ENCODE assay signal across 11 cellular contexts in the genomic region with DNA sequence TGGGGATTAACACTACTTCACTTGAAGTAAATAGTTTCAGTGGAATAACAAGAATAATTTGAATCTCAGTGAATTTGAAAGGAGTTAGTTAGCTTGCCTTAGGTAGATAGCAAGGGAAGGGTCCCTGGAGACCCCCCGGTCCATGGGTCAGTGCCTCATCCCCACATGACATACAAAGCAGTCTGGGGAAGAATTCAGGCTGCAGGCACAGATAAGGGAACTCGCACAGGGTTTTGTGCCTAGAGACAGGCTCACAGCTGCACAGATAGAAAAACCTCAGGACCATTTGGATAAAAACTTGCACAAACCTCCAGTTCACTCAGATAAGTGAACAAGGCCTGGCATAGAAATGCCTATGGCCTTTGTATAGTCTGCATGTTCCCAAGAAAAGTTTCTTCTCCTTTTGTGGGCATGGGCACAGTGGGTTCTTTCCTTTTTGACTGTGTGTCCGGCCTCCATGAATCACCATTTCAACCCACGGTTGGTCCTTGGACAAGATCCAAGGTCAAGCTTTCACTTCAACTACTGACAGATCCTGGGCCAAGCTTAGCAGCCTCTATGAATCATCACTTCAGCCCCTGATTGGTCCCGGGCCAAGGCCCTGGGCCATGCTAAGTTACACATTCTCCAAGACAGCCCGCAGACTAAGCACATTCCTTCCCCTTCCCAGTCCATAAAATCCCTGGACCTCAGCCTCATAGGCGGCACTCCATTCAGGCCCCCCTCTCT.
DNase-seq lines count a peak whose midpoint lies in the region; ATAC-seq, FAIRE-seq and TF ChIP-seq lines count a peak whose summit lies in the region.
"Had no signal": no experiment of that assay in that cellular context is flagged by ENCODE, and none has a peak within 500 bp of the region (broad histone marks: within the 10 kb centered on the region; RNA-seq: fewer than 3 reads in every experiment).

No MANE protein-coding gene starts in this region.

- no peak overlapping the region for H3K4me3 ChIP-seq in pancreas
- H3K4me3 ChIP-seq in prostate gland, result no peak overlapping the region

- ATAC-seq in SK-N-SH treated with all-trans-retinoic acid at 6 μM for 48 hours (peak; percentile 60), pancreas (peak; percentile 97 to 99 (median 98))

- DNase-seq in H54 (ENCODE audit: insufficient read length, low spot score), result peak; percentile 33
- peak; percentile 95 for DNase-seq in glomerular visceral epithelial cell (ENCODE audit: extremely low spot score)
- peak; percentile 65 to 90 (median 81) for DNase-seq in pancreas
- DNase-seq in frontal cortex (ENCODE audit: low spot score in 2 of 2), result no peak
- DNase-seq in AG08395 (ENCODE audit: low spot score), result no peak
- DNase-seq in prostate gland (ENCODE audit: low spot score), result no peak
- no peak for DNase-seq in NCI-H345 treated with DMSO at 0.1 percent for 48 hours (lab: John Stamatoyannopoulos, UW; ENCODE audit: unreplicated experiment)
- DNase-seq: hippocampal formation; stimulated activated CD4-positive, alpha-beta T cell treated with anti-CD3 and anti-CD28 coated beads, Interleukin-15, amount 100 ng/mL, for 24 hours had no signal

- H3K27ac ChIP-seq in pancreas (peak overlapping the region in 3 of 4 donors; percentile 6 to 26 (median 16)), prostate gland (no peak overlapping the region)

- no peak for TF ChIP-seq POLR2A in H54 (IDR thresholded peaks at IDR 0.05; ENCODE audit: low read depth, low read length)
- no peak for TF ChIP-seq POLR2A in prostate gland (IDR thresholded peaks at IDR 0.05)

- WGBS in pancreas, 2 donors, result 18 to 28% methylated on average over 7 of the region's 7 CpGs
- 21% methylated on average over 7 of the region's 7 CpGs for WGBS in prostate gland

- H3K4me1 ChIP-seq in pancreas, result peaks cover 0 to 16% (median 0%) of the 10 kb centered on the region in 3 donors
- H3K4me1 ChIP-seq in prostate gland (replicated peaks), result no peaks in the 10 kb centered on the region

- TF ChIP-seq CTCF in pancreas (IDR thresholded peaks at IDR 0.05) (no peak), prostate gland (IDR thresholded peaks at IDR 0.05) (no peak)

- H3K27me3 ChIP-seq in pancreas, result peaks cover 0 to 5% (median 0%) of the 10 kb centered on the region in 4 donors
- no peaks in the 10 kb centered on the region for H3K27me3 ChIP-seq in prostate gland (replicated peaks; ENCODE audit: insufficient read depth)

- intact Hi-C loops in pancreas (cut with DNase I), result no loop called here
- intact Hi-C loops in prostate gland (cut with DNase I), result no loop called here

- H3K9me3 ChIP-seq in pancreas (no peaks in the 10 kb centered on the region), prostate gland (no peaks in the 10 kb centered on the region)

- FAIRE-seq in H54 (lab: Jason Lieb, UNC), result peak; percentile 98
- no peak for FAIRE-seq in pancreas (lab: Jason Lieb, UNC)
- no peak for FAIRE-seq in frontal cortex (lab: Jason Lieb, UNC)
- FAIRE-seq: D721Med had no signal

- H3K36me3 ChIP-seq in pancreas, result no peaks in the 10 kb centered on the region
- no peaks in the 10 kb centered on the region for H3K36me3 ChIP-seq in prostate gland

TF ChIP-seq in SK-N-SH treated with all-trans-retinoic acid at 6 μM for 48 hours, 23 proteins besides CTCF, POLR2A, EP300 and RAD21:
- TF ChIP-seq ZNF70 (CRISPR knock-in tag; IDR thresholded peaks at IDR 0.05), result no peak
- TF ChIP-seq ZNF565 (CRISPR knock-in tag; conservative IDR thresholded peaks at IDR 0.05; ENCODE audit: low read depth), result no peak
- TF ChIP-seq, protein P1, sequence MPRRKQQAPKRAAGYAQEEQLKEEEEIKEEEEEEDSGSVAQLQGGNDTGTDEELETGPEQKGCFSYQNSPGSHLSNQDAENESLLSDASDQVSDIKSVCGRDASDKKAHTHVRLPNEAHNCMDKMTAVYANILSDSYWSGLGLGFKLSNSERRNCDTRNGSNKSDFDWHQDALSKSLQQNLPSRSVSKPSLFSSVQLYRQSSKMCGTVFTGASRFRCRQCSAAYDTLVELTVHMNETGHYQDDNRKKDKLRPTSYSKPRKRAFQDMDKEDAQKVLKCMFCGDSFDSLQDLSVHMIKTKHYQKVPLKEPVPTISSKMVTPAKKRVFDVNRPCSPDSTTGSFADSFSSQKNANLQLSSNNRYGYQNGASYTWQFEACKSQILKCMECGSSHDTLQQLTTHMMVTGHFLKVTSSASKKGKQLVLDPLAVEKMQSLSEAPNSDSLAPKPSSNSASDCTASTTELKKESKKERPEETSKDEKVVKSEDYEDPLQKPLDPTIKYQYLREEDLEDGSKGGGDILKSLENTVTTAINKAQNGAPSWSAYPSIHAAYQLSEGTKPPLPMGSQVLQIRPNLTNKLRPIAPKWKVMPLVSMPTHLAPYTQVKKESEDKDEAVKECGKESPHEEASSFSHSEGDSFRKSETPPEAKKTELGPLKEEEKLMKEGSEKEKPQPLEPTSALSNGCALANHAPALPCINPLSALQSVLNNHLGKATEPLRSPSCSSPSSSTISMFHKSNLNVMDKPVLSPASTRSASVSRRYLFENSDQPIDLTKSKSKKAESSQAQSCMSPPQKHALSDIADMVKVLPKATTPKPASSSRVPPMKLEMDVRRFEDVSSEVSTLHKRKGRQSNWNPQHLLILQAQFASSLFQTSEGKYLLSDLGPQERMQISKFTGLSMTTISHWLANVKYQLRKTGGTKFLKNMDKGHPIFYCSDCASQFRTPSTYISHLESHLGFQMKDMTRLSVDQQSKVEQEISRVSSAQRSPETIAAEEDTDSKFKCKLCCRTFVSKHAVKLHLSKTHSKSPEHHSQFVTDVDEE (CRISPR knock-in tag; IDR thresholded peaks at IDR 0.05), result no peak
- no peak for TF ChIP-seq RARB (CRISPR knock-in tag; IDR thresholded peaks at IDR 0.05)
- no peak for TF ChIP-seq ZC3H10 (CRISPR knock-in tag; IDR thresholded peaks at IDR 0.05)
- TF ChIP-seq ZFP30 (CRISPR knock-in tag; IDR thresholded peaks at IDR 0.05), result no peak
- TF ChIP-seq TOX (CRISPR knock-in tag; IDR thresholded peaks at IDR 0.05; ENCODE audit: borderline replicate concordance), result no peak
- no peak for TF ChIP-seq PPARA (CRISPR knock-in tag; IDR thresholded peaks at IDR 0.05; ENCODE audit: borderline replicate concordance)
- no peak for TF ChIP-seq TCF4 (CRISPR knock-in tag; IDR thresholded peaks at IDR 0.05; ENCODE audit: borderline replicate concordance)
- TF ChIP-seq, protein P2, sequence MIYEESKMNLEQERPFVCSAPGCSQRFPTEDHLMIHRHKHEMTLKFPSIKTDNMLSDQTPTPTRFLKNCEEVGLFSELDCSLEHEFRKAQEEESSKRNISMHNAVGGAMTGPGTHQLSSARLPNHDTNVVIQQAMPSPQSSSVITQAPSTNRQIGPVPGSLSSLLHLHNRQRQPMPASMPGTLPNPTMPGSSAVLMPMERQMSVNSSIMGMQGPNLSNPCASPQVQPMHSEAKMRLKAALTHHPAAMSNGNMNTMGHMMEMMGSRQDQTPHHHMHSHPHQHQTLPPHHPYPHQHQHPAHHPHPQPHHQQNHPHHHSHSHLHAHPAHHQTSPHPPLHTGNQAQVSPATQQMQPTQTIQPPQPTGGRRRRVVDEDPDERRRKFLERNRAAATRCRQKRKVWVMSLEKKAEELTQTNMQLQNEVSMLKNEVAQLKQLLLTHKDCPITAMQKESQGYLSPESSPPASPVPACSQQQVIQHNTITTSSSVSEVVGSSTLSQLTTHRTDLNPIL (CRISPR knock-in tag; IDR thresholded peaks at IDR 0.05; ENCODE audit: low read depth), result no peak
- TF ChIP-seq, protein P3, sequence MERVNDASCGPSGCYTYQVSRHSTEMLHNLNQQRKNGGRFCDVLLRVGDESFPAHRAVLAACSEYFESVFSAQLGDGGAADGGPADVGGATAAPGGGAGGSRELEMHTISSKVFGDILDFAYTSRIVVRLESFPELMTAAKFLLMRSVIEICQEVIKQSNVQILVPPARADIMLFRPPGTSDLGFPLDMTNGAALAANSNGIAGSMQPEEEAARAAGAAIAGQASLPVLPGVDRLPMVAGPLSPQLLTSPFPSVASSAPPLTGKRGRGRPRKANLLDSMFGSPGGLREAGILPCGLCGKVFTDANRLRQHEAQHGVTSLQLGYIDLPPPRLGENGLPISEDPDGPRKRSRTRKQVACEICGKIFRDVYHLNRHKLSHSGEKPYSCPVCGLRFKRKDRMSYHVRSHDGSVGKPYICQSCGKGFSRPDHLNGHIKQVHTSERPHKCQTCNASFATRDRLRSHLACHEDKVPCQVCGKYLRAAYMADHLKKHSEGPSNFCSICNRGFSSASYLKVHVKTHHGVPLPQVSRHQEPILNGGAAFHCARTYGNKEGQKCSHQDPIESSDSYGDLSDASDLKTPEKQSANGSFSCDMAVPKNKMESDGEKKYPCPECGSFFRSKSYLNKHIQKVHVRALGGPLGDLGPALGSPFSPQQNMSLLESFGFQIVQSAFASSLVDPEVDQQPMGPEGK (CRISPR knock-in tag; IDR thresholded peaks at IDR 0.05; ENCODE audit: borderline replicate concordance), result no peak

Comparison
In these comparisons a context has a peak if more than half of its experiments do, and no peak if none do; other contexts are left out.
1. DNase-seq: peak in H54 (single experiment), glomerular visceral epithelial cell (single experiment) and pancreas (6 of 6); none in frontal cortex (0 of 2), AG08395 (single experiment), prostate gland (single experiment) and NCI-H345 treated with DMSO at 0.1 percent for 48 hours (single experiment).
2. H3K27ac ChIP-seq: peak in pancreas (3 of 4); none in prostate gland (0 of 2).